ENCODE assay signal across 19 cellular contexts in the genomic region with DNA sequence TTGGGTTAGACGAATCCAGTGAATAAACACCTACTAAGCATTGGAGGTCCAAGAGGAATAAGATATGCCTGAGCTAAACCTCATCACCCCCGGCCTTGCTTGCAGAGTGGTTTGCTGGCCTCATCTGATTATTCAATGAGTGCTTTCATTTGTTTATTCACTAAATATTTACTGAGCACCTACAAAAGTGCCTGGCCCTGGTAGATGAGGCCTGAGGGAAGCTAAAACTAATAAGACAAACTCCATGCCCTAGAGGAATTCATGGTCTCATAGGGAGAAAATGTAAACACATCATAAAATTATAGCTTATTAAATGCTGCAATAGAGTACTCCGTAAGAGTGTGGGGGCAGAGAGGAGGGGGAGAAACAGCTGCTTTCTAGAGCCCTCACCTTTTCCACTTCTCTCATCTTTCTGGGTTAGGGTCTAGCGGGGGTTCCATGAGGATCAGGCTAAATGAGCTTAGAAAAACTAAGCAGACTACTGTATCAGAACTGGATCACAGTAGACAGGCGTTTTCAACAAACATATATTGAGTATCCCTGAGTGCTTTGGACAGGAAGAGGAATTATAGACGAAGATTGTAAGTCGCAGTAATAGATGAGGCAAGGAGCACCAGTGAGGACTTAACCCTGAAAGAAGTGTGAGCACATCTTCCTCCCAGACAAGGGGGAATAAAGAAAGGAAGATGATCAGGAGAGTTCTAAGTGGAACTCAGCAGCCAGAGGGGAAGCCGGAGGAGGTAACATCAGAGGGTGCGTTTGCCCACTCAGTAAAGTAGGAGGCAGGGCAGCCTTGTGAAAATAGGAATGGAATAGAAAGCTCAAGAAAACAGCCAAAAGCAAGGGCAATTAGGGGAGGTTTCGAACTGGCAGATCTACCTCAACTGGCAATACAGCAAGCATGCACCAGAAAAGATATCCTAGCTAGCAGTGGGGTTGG. TPM values are rescaled to one million over a fixed set of nuclear protein-coding genes. Genes with fewer than 3 reads are reported as not detected.
DNase-seq lines count a peak whose midpoint lies in the region; ATAC-seq and TF ChIP-seq lines count a peak whose summit lies in the region.
"Had no signal": no experiment of that assay in that cellular context is flagged by ENCODE, and none has a peak within 500 bp of the region (broad histone marks: within the 10 kb centered on the region; RNA-seq: fewer than 3 reads in every experiment).

No MANE protein-coding gene starts in this region.

- 61% methylated on average over 10 of the region's 10 CpGs for whole genome bisulfite sequencing in esophagus muscularis mucosa
- 61 to 74% methylated on average over 10 of the region's 10 CpGs for WGBS in thyroid gland, 2 donors

- no peaks in the 10 kb centered on the region for H3K27me3 ChIP-seq in esophagus muscularis mucosa
- no peaks in the 10 kb centered on the region for H3K27me3 ChIP-seq in thyroid gland

- no peak for TF ChIP-seq EP300 in esophagus muscularis mucosa (IDR thresholded peaks at IDR 0.05)

- ATAC-seq in GM21423 (IDR thresholded peaks at IDR 0.05; ENCODE audit: unreplicated experiment) (no peak), HG02970 (IDR thresholded peaks at IDR 0.05; ENCODE audit: low FRiP score, unreplicated experiment) (no peak)
- ATAC-seq: natural killer cell; stimulated activated naive CD8-positive, alpha-beta T cell treated with anti-CD3 and anti-CD28 coated beads, Interleukin-15, Interleukin-2, amounts not matched to agents 100 U/mL and 50 U/mL, for 24 hours had no signal

- H3K36me3 ChIP-seq in esophagus muscularis mucosa (no peaks in the 10 kb centered on the region), thyroid gland (no peaks in the 10 kb centered on the region)
- H3K36me3 ChIP-seq: prostate gland had no signal

- H3K4me3 ChIP-seq in LNCaP clone FGC (ENCODE audit: low read depth, low read length) (no peak overlapping the region), esophagus muscularis mucosa (no peak overlapping the region), thyroid gland (replicated peaks in 1 of 3) (no peak overlapping the region)
- H3K4me3 ChIP-seq: lung, prostate gland had no signal

- no peak for TF ChIP-seq POLR2A in esophagus muscularis mucosa (IDR thresholded peaks at IDR 0.05; ENCODE audit: low read depth)
- no peak for TF ChIP-seq POLR2A in thyroid gland (IDR thresholded peaks at IDR 0.05)

- H3K9me3 ChIP-seq in esophagus muscularis mucosa (no peaks in the 10 kb centered on the region), thyroid gland (no peaks in the 10 kb centered on the region)
- H3K9me3 ChIP-seq: prostate gland had no signal

- intact Hi-C loops in esophagus muscularis mucosa (cut with DNase I) (no loop called here), thyroid gland (cut with DNase I) (no loop called here)

- DNase-seq in DMS153 treated with DMSO at 0.1 percent for 48 hours (lab: John Stamatoyannopoulos, UW; ENCODE audit: unreplicated experiment) (peak; percentile 37), LNCaP clone FGC (ENCODE audit: low read depth) (peak; percentile 94), NCI-H510A (lab: John Stamatoyannopoulos, UW) (peak; percentile 32), esophagus muscularis mucosa (ENCODE audit: extremely low spot score) (peak; percentile 42), thyroid gland (no peak), OCI-M1 (lab: John Stamatoyannopoulos, UW) (no peak)
- DNase-seq: activated CD4-positive, CD25-positive, alpha-beta regulatory T cell treated with anti-CD3 and anti-CD28 coated beads, Interleukin-2, amount 50 U/mL, for 72 hours; activated effector memory CD4-positive, alpha-beta T cell treated with anti-CD3 and anti-CD28 coated beads, Interleukin-2, amount 50 U/mL, for 16 hours; aorta; Calu3; natural killer cell; NCI-H524; stimulated activated naive CD8-positive, alpha-beta T cell treated with anti-CD3 and anti-CD28 coated beads, Interleukin-15, Interleukin-2, amounts not matched to agents 100 U/mL and 50 U/mL, for 24 hours had no signal

- H3K27ac ChIP-seq in esophagus muscularis mucosa (replicated peaks in 1 of 4) (no peak overlapping the region), thyroid gland (no peak overlapping the region)
- H3K27ac ChIP-seq: prostate gland, RWPE1 had no signal

- peaks cover 0 to 18% (median 14%) of the 10 kb centered on the region in 4 donors for H3K4me1 ChIP-seq in esophagus muscularis mucosa
- H3K4me1 ChIP-seq in thyroid gland = no peaks in the 10 kb centered on the region
- H3K4me1 ChIP-seq: prostate gland had no signal

- TF ChIP-seq CTCF in LNCaP clone FGC (IDR thresholded peaks at IDR 0.05; ENCODE audit: control insufficient read depth, extremely low read depth, insufficient read depth) = no peak
- no peak for TF ChIP-seq CTCF in esophagus muscularis mucosa (IDR thresholded peaks at IDR 0.05)
- TF ChIP-seq CTCF in thyroid gland (IDR thresholded peaks at IDR 0.05) = no peak

RNA-seq across cellular contexts. Expression of gene LAMP3, which starts 31.5 kb away (rescaled TPM):
- total RNA-seq in esophagus muscularis mucosa (under 1 TPM in 3 of 4 donors, not detected in 1; under 0.01 to 0.40 (median 0.32) TPM), thyroid gland (1 to 10 TPM in 2 of 4 donors, under 1 TPM in 2; 0.67 to 1.5 (median 1.0) TPM)
- total RNA-seq: HT-29 had no signal

RNA-seq across cellular contexts. Expression of gene B3GNT5, which starts 59.0 kb away (rescaled TPM):
- total RNA-seq in esophagus muscularis mucosa = 10 to 100 TPM in 1 of 4 donors, 1 to 10 TPM in 3; 2.1 to 11.3 (median 5.2) TPM
- total RNA-seq in thyroid gland = 10 to 100 TPM in 1 of 4 donors, 1 to 10 TPM in 3; 5.2 to 10.6 (median 7.1) TPM

Comparison
In these comparisons a context has a peak if more than half of its experiments do, and no peak if none do; other contexts are left out.
1. DNase-seq: peak in DMS153 treated with DMSO at 0.1 percent for 48 hours (single experiment), LNCaP clone FGC (single experiment), NCI-H510A (single experiment) and esophagus muscularis mucosa (single experiment); none in thyroid gland (0 of 2) and OCI-M1 (single experiment).